30 cellular contexts compared by ENCODE assay signal in the genomic region with DNA sequence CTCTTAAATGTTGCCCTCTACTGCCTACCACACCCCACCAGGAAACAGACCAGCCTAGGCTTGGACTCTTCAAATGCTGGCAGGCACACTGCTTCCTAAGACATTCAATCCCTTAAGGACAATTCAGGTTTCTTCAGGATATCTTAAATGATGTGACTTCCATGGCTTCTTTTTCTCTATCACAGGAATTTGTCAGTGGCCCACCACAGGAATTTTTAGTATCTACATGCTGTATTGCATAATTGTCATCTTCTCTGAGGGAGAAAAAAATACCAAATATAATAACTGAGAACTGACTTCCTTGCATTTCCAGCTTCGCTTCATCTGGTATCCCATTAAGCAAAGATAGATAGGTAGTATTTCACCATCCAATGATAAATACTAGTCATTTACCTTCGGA.
A peak's percentile ranks its signal among the peaks of the same experiment; 100 is the strongest.
DNase-seq lines count a peak whose midpoint lies in the region; ATAC-seq and TF ChIP-seq lines count a peak whose summit lies in the region.
"Had no signal": no experiment of that assay in that cellular context is flagged by ENCODE, and none has a peak within 500 bp of the region (broad histone marks: within the 10 kb centered on the region; RNA-seq: fewer than 3 reads in every experiment).

No MANE protein-coding gene starts in this region.

- H3K9ac ChIP-seq in mesenchymal stem cell (ENCODE audit: low read length), result no peak overlapping the region
- H3K9ac ChIP-seq: BLaER1 treated with 17β-estradiol and CSF1 and Interleukin-3, amounts not matched to agents 10 nM and 100 nM had no signal

- no peak overlapping the region for H2AFZ ChIP-seq in mesenchymal stem cell (ENCODE audit: low read depth, low read length)
- H2AFZ ChIP-seq: GM23338 had no signal

- H2BK5ac ChIP-seq in mesenchymal stem cell (ENCODE audit: low read depth, low read length, poor library complexity, severe bottlenecking), result no peak overlapping the region

- H3K4me3 Mint-ChIP-seq in activated CD4-positive, alpha-beta memory T cell treated with anti-CD3 and anti-CD28 coated beads, Interleukin-2, amount 10 ng/mL, durations not matched to agents 7 days and 5 days, result no peak overlapping the region
- H3K4me3 Mint-ChIP-seq: activated CD8-positive, alpha-beta T cell treated with anti-CD3 and anti-CD28 coated beads, Interleukin-2, amount 10 ng/mL, durations not matched to agents 7 days and 5 days; activated naive CD4-positive, alpha-beta T cell treated with anti-CD3 and anti-CD28 coated beads, Interleukin-2, amount 10 ng/mL, durations not matched to agents 7 days and 5 days; GM23338 had no signal

- POLR2A ChIA-PET in activated CD4-positive, alpha-beta memory T cell treated with anti-CD3 and anti-CD28 coated beads, Interleukin-2, amount 10 ng/mL, durations not matched to agents 7 days and 5 days (lab: Charles Lee), result no interaction called here

- H3K36me3 ChIP-seq in mesenchymal stem cell (ENCODE audit: control insufficient read depth in 1 of 2, insufficient read depth in 2 of 2, low read depth in 1 of 2, low read length in 2 of 2), result peaks cover 12 to 36% of the 10 kb centered on the region in 2 experiments

- no peak overlapping the region for H2BK120ac ChIP-seq in mesenchymal stem cell (ENCODE audit: low read depth, low read length)

- no peaks in the 10 kb centered on the region for H3K9me3 ChIP-seq in mesenchymal stem cell (ENCODE audit: control insufficient read depth, low read length)
- H3K9me3 ChIP-seq: left ventricle myocardium inferior, tibial artery had no signal

- no peaks in the 10 kb centered on the region for H3K27me3 ChIP-seq in mesenchymal stem cell (ENCODE audit: control insufficient read depth in 1 of 2, insufficient read depth in 1 of 2, low read length in 2 of 2)
- H3K27me3 ChIP-seq: BLaER1 treated with 17β-estradiol and CSF1 and Interleukin-3, amounts not matched to agents 10 nM and 100 nM; tibial artery had no signal

- no peak overlapping the region for H4K8ac ChIP-seq in mesenchymal stem cell (ENCODE audit: low read length)

- H3K4me1 Mint-ChIP-seq in activated CD4-positive, alpha-beta memory T cell treated with anti-CD3 and anti-CD28 coated beads, Interleukin-2, amount 10 ng/mL, durations not matched to agents 7 days and 5 days, result no peaks in the 10 kb centered on the region
- H3K4me1 Mint-ChIP-seq: activated naive CD4-positive, alpha-beta T cell treated with anti-CD3 and anti-CD28 coated beads, Interleukin-2, amount 10 ng/mL, durations not matched to agents 7 days and 5 days had no signal

- no peak overlapping the region for H2BK15ac ChIP-seq in mesenchymal stem cell (ENCODE audit: low read depth, poor library complexity, severe bottlenecking)

- peaks cover 3% of the 10 kb centered on the region for H3K36me3 Mint-ChIP-seq in activated CD4-positive, alpha-beta memory T cell treated with anti-CD3 and anti-CD28 coated beads, Interleukin-2, amount 10 ng/mL, durations not matched to agents 7 days and 5 days (ENCODE audit: low read depth)
- H3K36me3 Mint-ChIP-seq: activated naive CD4-positive, alpha-beta T cell treated with anti-CD3 and anti-CD28 coated beads, Interleukin-2, amount 10 ng/mL, durations not matched to agents 7 days and 5 days had no signal

- DNase-seq in AG20443 (ENCODE audit: low spot score), result peak; percentile 42
- DNase-seq in HT1080 (ENCODE audit: low read depth), result peak; percentile 6
- DNase-seq in choroid plexus epithelial cell (ENCODE audit: low read depth), result peak; percentile 51
- DNase-seq in mesenchymal stem cell, result peak; percentile 48
- DNase-seq in SKM-1 treated with dmso at 0.1 percent for 144 hours (lab: John Stamatoyannopoulos, UW; ENCODE audit: unreplicated experiment), result no peak
- DNase-seq in activated CD4-positive, alpha-beta memory T cell treated with anti-CD3 and anti-CD28 coated beads, Interleukin-2, amount 10 ng/mL, durations not matched to agents 7 days and 5 days, result no peak
- no peak for DNase-seq in G401 (ENCODE audit: low spot score)
- DNase-seq: ACHN; activated CD8-positive, alpha-beta T cell treated with anti-CD3 and anti-CD28 coated beads, Interleukin-2, amount 10 ng/mL, durations not matched to agents 7 days and 5 days; activated naive CD4-positive, alpha-beta T cell treated with anti-CD3 and anti-CD28 coated beads, Interleukin-2, amount 10 ng/mL, durations not matched to agents 7 days and 5 days; amniotic stem cell; GDM1; Karpas-422; left ventricle myocardium inferior; NCI-H1436; NCI-H2081 treated with DMSO at 0.1 percent for 48 hours; NCI-H748 treated with DMSO at 0.1 percent for 48 hours; posterior cingulate gyrus; SHP77 treated with DMSO at 0.1 percent for 48 hours; stimulated activated CD4-positive, alpha-beta T cell treated with anti-CD3 and anti-CD28 coated beads, Interleukin-15, amount 100 ng/mL, for 24 hours; stimulated activated CD4-positive, alpha-beta T cell treated with anti-CD3 and anti-CD28 coated beads, Interleukin-4, amount 100 ng/mL, for 4 hours; SW 1271; T-helper 9 cell; tibial artery had no signal

- no peak overlapping the region for H3K18ac ChIP-seq in mesenchymal stem cell (ENCODE audit: low read depth in 1 of 2, low read length in 2 of 2)

- H2AK5ac ChIP-seq in mesenchymal stem cell (ENCODE audit: low read length, severe bottlenecking), result no peak overlapping the region

- H3K27ac ChIP-seq in mesenchymal stem cell (ENCODE audit: low read length, poor library complexity, severe bottlenecking), result no peak overlapping the region
- H3K27ac ChIP-seq: BLaER1 treated with 17β-estradiol and CSF1 and Interleukin-3, amounts not matched to agents 10 nM and 100 nM; left ventricle myocardium inferior; tibial artery had no signal

- no peak for ATAC-seq in GM19023 (IDR thresholded peaks at IDR 0.05; ENCODE audit: unreplicated experiment)
- ATAC-seq: activated CD8-positive, alpha-beta T cell treated with anti-CD3 and anti-CD28 coated beads, Interleukin-2, amount 10 ng/mL, durations not matched to agents 7 days and 5 days; GM23338; HepG2; Panc1; sciatic nerve had no signal

- CTCF ChIA-PET in activated CD4-positive, alpha-beta memory T cell treated with anti-CD3 and anti-CD28 coated beads, Interleukin-2, amount 10 ng/mL, durations not matched to agents 7 days and 5 days (lab: Charles Lee), result no interaction called here

- WGBS in mesenchymal stem cell, result no CpG with 5 or more reads among the region's 2 CpGs

- H3K4ac ChIP-seq in mesenchymal stem cell (ENCODE audit: low read depth in 1 of 2, low read length in 2 of 2), result no peak overlapping the region

- in situ Hi-C loops in G401 (cut with HindIII; ENCODE audit: low sequenced_read_pairs), result no loop called here

- no peak overlapping the region for H2BK12ac ChIP-seq in mesenchymal stem cell (ENCODE audit: low read length in 2 of 2)

- H3K14ac ChIP-seq in mesenchymal stem cell (ENCODE audit: low read length in 2 of 2), result no peak overlapping the region

- H3K23ac ChIP-seq in mesenchymal stem cell (ENCODE audit: low read length in 2 of 2), result no peak overlapping the region

- H3K4me1 ChIP-seq in mesenchymal stem cell (ENCODE audit: control insufficient read depth, insufficient read depth, low read depth, low read length), result peaks cover 3% of the 10 kb centered on the region
- H3K4me1 ChIP-seq: BLaER1 treated with 17β-estradiol and CSF1 and Interleukin-3, amounts not matched to agents 10 nM and 100 nM had no signal

- no peaks in the 10 kb centered on the region for H3K9me3 Mint-ChIP-seq in activated CD4-positive, alpha-beta memory T cell treated with anti-CD3 and anti-CD28 coated beads, Interleukin-2, amount 10 ng/mL, durations not matched to agents 7 days and 5 days
- H3K9me3 Mint-ChIP-seq: activated naive CD4-positive, alpha-beta T cell treated with anti-CD3 and anti-CD28 coated beads, Interleukin-2, amount 10 ng/mL, durations not matched to agents 7 days and 5 days; GM23338 had no signal

- H3K79me1 ChIP-seq in mesenchymal stem cell (replicated peaks; ENCODE audit: low read length, poor library complexity, severe bottlenecking), result peaks cover 2% of the 10 kb centered on the region

- no peak overlapping the region for H3K27ac Mint-ChIP-seq in activated CD4-positive, alpha-beta memory T cell treated with anti-CD3 and anti-CD28 coated beads, Interleukin-2, amount 10 ng/mL, durations not matched to agents 7 days and 5 days
- H3K27ac Mint-ChIP-seq: activated CD8-positive, alpha-beta T cell treated with anti-CD3 and anti-CD28 coated beads, Interleukin-2, amount 10 ng/mL, durations not matched to agents 7 days and 5 days; activated naive CD4-positive, alpha-beta T cell treated with anti-CD3 and anti-CD28 coated beads, Interleukin-2, amount 10 ng/mL, durations not matched to agents 7 days and 5 days; GM23338 had no signal

- no peaks in the 10 kb centered on the region for H3K27me3 Mint-ChIP-seq in activated CD4-positive, alpha-beta memory T cell treated with anti-CD3 and anti-CD28 coated beads, Interleukin-2, amount 10 ng/mL, durations not matched to agents 7 days and 5 days
- H3K27me3 Mint-ChIP-seq: activated naive CD4-positive, alpha-beta T cell treated with anti-CD3 and anti-CD28 coated beads, Interleukin-2, amount 10 ng/mL, durations not matched to agents 7 days and 5 days had no signal

- H3K4me3 ChIP-seq in choroid plexus epithelial cell (ENCODE audit: low read depth, low read length), result no peak overlapping the region
- H3K4me3 ChIP-seq in mesenchymal stem cell (ENCODE audit: insufficient read depth in 1 of 2, low read depth in 1 of 2, low read length in 2 of 2), result no peak overlapping the region
- H3K4me3 ChIP-seq: BLaER1 treated with 17β-estradiol and CSF1 and Interleukin-3, amounts not matched to agents 10 nM and 100 nM; GM23338; left ventricle myocardium inferior; tibial artery had no signal

- no peak overlapping the region for H3K4me2 ChIP-seq in mesenchymal stem cell (ENCODE audit: low read length, poor library complexity, severe bottlenecking)
- H3K4me2 ChIP-seq: BLaER1 treated with 17β-estradiol and CSF1 and Interleukin-3, amounts not matched to agents 10 nM and 100 nM; GM23338 had no signal

- TF ChIP-seq CTCF in choroid plexus epithelial cell (conservative IDR thresholded peaks at IDR 0.05; ENCODE audit: low read depth, low read length), result no peak

- H4K91ac ChIP-seq in mesenchymal stem cell (ENCODE audit: low read length), result no peak overlapping the region

Comparison
In these comparisons a context has a peak if more than half of its experiments do, and no peak if none do; other contexts are left out.
1. DNase-seq: peak in AG20443 (single experiment), HT1080 (single experiment), choroid plexus epithelial cell (single experiment) and mesenchymal stem cell (single experiment); none in SKM-1 treated with dmso at 0.1 percent for 144 hours (single experiment), activated CD4-positive, alpha-beta memory T cell treated with anti-CD3 and anti-CD28 coated beads, Interleukin-2, amount 10 ng/mL, durations not matched to agents 7 days and 5 days (single experiment) and G401 (single experiment).